8 cellular contexts compared by ENCODE assay signal in the genomic region with DNA sequence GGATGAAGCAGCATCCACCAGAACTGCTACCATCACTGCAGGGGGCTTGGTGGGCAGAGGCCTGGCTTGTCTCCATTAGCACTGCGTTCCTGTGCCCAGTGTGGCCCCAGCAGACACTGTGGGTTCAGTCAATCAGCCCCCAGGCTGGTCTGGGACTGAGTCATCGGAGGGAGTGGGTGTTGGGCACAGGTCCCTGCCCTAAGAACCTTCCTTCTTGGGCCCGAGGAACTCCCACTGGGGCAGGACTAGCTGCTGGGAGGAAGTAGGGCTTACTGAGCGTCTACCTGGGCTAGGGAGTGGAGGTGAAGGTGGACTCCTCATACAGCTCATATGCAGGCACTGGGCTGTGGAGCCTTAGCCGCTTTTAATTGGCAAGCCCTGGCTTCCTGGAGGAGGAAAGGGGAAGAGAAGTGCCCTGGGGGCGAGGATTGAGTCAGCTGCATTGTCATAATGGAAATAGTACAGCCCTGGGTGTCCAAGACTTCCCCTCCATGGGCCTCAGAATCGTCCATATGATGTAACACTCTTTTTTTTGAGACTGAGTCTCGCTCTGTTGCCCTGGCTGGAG. TPM values are rescaled to one million over a fixed set of nuclear protein-coding genes. Genes with fewer than 3 reads are reported as not detected.
A peak's percentile ranks its signal among the peaks of the same experiment; 100 is the strongest.
DNase-seq lines count a peak whose midpoint lies in the region; ATAC-seq, FAIRE-seq and TF ChIP-seq lines count a peak whose summit lies in the region.

No MANE protein-coding gene starts in this region.

- peaks cover 53% of the 10 kb centered on the region for H3K4me1 Mint-ChIP-seq in osteocyte (ENCODE audit: unreplicated experiment)

- H3K9me3 Mint-ChIP-seq in osteocyte (ENCODE audit: unreplicated experiment): no peaks in the 10 kb centered on the region

- no peak overlapping the region for H3K9ac ChIP-seq in SK-N-MC (ENCODE audit: insufficient read length)

- H3K27me3 Mint-ChIP-seq in osteocyte (ENCODE audit: unreplicated experiment): no peaks in the 10 kb centered on the region

- DNase-seq in GM12891 (ENCODE audit: insufficient read length, low spot score): peak; percentile 61
- peak; percentile 8 for DNase-seq in SK-N-MC (ENCODE audit: low read depth, low spot score)
- DNase-seq in choroid plexus epithelial cell (ENCODE audit: low read depth): peak; percentile 19
- DNase-seq in osteocyte (ENCODE audit: extremely low spot score, unreplicated experiment): no peak
- no peak for DNase-seq in central memory CD4-positive, alpha-beta T cell
- DNase-seq in NCI-H2196 treated with DMSO at 0.1 percent for 48 hours (lab: John Stamatoyannopoulos, UW; ENCODE audit: unreplicated experiment): no peak

- peaks cover 2% of the 10 kb centered on the region for H3K36me3 Mint-ChIP-seq in osteocyte (ENCODE audit: unreplicated experiment)

- no peak for TF ChIP-seq CTCF in choroid plexus epithelial cell (conservative IDR thresholded peaks at IDR 0.05; ENCODE audit: low read depth, low read length)
- TF ChIP-seq CTCF in osteocyte (IDR thresholded peaks at IDR 0.05): no peak

- H3K4me3 Mint-ChIP-seq in osteocyte (ENCODE audit: unreplicated experiment): peak overlapping the region; percentile 62

- H3K27ac Mint-ChIP-seq in osteocyte (ENCODE audit: unreplicated experiment): peak overlapping the region; percentile 93

- FAIRE-seq in GM12891 (lab: Jason Lieb, UNC): peak; percentile 76

- H3K9me3 ChIP-seq in SK-N-MC (ENCODE audit: low read depth, low read length): no peaks in the 10 kb centered on the region

- H3K27ac ChIP-seq in SK-N-MC: no peak overlapping the region

- no peaks in the 10 kb centered on the region for H3K36me3 ChIP-seq in SK-N-MC (ENCODE audit: insufficient read depth, low read length)

- ATAC-seq in HG02759 (IDR thresholded peaks at IDR 0.05; ENCODE audit: unreplicated experiment) (peak; percentile 48), HG03280 (IDR thresholded peaks at IDR 0.05; ENCODE audit: unreplicated experiment) (no peak)

- H3K4me3 ChIP-seq in SK-N-MC: no peak overlapping the region
- no peak overlapping the region for H3K4me3 ChIP-seq in choroid plexus epithelial cell (ENCODE audit: low read depth, low read length)

- TF ChIP-seq POLR2A in GM12891 (IDR thresholded peaks at IDR 0.05; ENCODE audit: low read depth, low read length): no peak

TF ChIP-seq in GM12891, 5 proteins besides CTCF, POLR2A, EP300 and RAD21:
- peak; percentile 92 for TF ChIP-seq SPI1 (IDR thresholded peaks at IDR 0.05; ENCODE audit: low read depth, low read length)
- no peak for TF ChIP-seq TAF1 (IDR thresholded peaks at IDR 0.05; ENCODE audit: low read depth, low read length)
- no peak for TF ChIP-seq POLR2AphosphoS5 (IDR thresholded peaks at IDR 0.05; ENCODE audit: low read depth, low read length)
- TF ChIP-seq PAX5 (IDR thresholded peaks at IDR 0.05; ENCODE audit: insufficient read depth, low read length, severe bottlenecking): peak; percentile 50
- TF ChIP-seq POU2F2 (IDR thresholded peaks at IDR 0.05; ENCODE audit: low read depth, low read length): no peak
TF ChIP-seq in GM12891: peak in this region for 2.

RNA-seq across cellular contexts. Expression of a gene that starts 1.4 kb away (rescaled TPM):
- polyA plus RNA-seq in GM12891 (2012; ENCODE audit: low read depth, missing spikeins): 19.3 TPM
- total RNA-seq in osteocyte: 16.4 and 16.9 TPM in 2 replicates

RNA-seq across cellular contexts. Expression of a gene that starts 5.2 kb away (rescaled TPM):
- polyA plus RNA-seq in GM12891 (2012; ENCODE audit: low read depth, missing spikeins): 45.3 TPM
- 55.8 and 58.6 TPM in 2 replicates for total RNA-seq in osteocyte

RNA-seq across cellular contexts. Expression of a gene that starts 18.7 kb away (rescaled TPM):
- 1.8 TPM for polyA plus RNA-seq in GM12891 (2012; ENCODE audit: low read depth, missing spikeins)
- total RNA-seq in osteocyte: not detected in 2 replicates

RNA-seq across cellular contexts. Expression of a gene that starts 34.3 kb away (rescaled TPM):
- 26.5 TPM for polyA plus RNA-seq in GM12891 (2012; ENCODE audit: low read depth, missing spikeins)
- total RNA-seq in osteocyte: 76.7 and 82.1 TPM in 2 replicates

RNA-seq across cellular contexts. Expression of a gene that starts 43.5 kb away (rescaled TPM):
- polyA plus RNA-seq in GM12891 (2012; ENCODE audit: low read depth, missing spikeins): 11.0 TPM
- total RNA-seq in osteocyte: 11.0 and 11.9 TPM in 2 replicates

Comparison
In these comparisons a context has a peak if more than half of its experiments do, and no peak if none do; other contexts are left out.
1. DNase-seq: peak in GM12891 (single experiment), SK-N-MC (single experiment) and choroid plexus epithelial cell (single experiment); none in osteocyte (single experiment), central memory CD4-positive, alpha-beta T cell (single experiment) and NCI-H2196 treated with DMSO at 0.1 percent for 48 hours (single experiment).